14 cellular contexts compared by ENCODE assay signal in the genomic region with DNA sequence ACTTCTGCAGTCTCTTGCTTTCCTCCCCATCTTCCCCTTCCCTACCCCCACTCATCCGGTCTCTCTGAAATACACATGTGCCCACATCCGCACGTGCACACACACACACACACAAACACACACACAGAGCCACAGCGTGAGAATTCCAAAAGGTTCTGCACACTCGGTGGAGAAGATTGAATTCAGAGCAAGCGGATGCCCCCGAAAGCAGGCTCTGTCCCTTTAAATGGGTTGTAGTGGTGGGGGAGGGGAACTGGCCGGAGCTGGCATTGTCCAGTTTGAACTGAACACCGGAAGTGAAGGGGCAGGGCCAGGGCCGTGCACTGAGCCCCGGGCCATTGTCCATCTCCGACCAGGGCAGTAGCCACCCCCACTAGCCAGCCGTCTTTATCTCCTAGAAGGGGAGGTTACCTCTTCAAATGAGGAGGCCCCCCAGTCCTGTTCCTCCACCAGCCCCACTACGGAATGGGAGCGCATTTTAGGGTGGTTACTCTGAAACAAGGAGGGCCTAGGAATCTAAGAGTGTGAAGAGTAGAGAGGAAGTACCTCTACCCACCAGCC. TPM values are rescaled to one million over a fixed set of nuclear protein-coding genes. Genes with fewer than 3 reads are reported as not detected.
A peak's percentile ranks its signal among the peaks of the same experiment; 100 is the strongest.
DNase-seq lines count a peak whose midpoint lies in the region; ATAC-seq and TF ChIP-seq lines count a peak whose summit lies in the region.
"Had no signal": no experiment of that assay in that cellular context is flagged by ENCODE, and none has a peak within 500 bp of the region (broad histone marks: within the 10 kb centered on the region; RNA-seq: fewer than 3 reads in every experiment).

No MANE protein-coding gene starts in this region.

- ATAC-seq in psoas muscle: no peak
- ATAC-seq in activated CD4-positive, alpha-beta T cell treated with anti-CD3 and anti-CD28 coated beads for 36 hours: no peak

- H3K27me3 ChIP-seq in iPS-15b (ENCODE audit: control insufficient read depth, insufficient read depth, low read length): no peaks in the 10 kb centered on the region
- H3K27me3 ChIP-seq in thyroid gland: peaks cover 21% of the 10 kb centered on the region
- peaks cover 0 to 54% (median 31%) of the 10 kb centered on the region in 3 donors for H3K27me3 ChIP-seq in psoas muscle (ENCODE audit: insufficient read depth in 3 of 3, low read length in 2 of 3)

- no peak overlapping the region for H3K27ac Mint-ChIP-seq in activated CD4-positive, alpha-beta T cell treated with anti-CD3 and anti-CD28 coated beads for 36 hours
- H3K27ac Mint-ChIP-seq: activated T-cell treated with anti-CD3 and anti-CD28 coated beads, Interleukin-2, amount 50 U/mL, for 24 hours had no signal

- no peak overlapping the region for H3K4me3 Mint-ChIP-seq in activated CD4-positive, alpha-beta T cell treated with anti-CD3 and anti-CD28 coated beads for 36 hours
- H3K4me3 Mint-ChIP-seq: activated T-cell treated with anti-CD3 and anti-CD28 coated beads, Interleukin-2, amount 50 U/mL, for 24 hours had no signal

- peak overlapping the region; percentile 84 for H3K4me3 ChIP-seq in iPS-15b (ENCODE audit: low read depth, low read length)
- H3K4me3 ChIP-seq in thyroid gland (replicated peaks in 1 of 3): no peak overlapping the region
- no peak overlapping the region for H3K4me3 ChIP-seq in psoas muscle
- H3K4me3 ChIP-seq: BLaER1, pancreas had no signal

- intact Hi-C loops in thyroid gland (cut with DNase I) (no loop called here), psoas muscle (cut with DNase I) (no loop called here)
- intact Hi-C loops in activated CD4-positive, alpha-beta T cell treated with anti-CD3 and anti-CD28 coated beads for 36 hours (cut with DNase I, micrococcal nuclease): no loop called here

- DNase-seq in ELF-1 (ENCODE audit: low read depth, low spot score): peak; percentile 95
- DNase-seq in SK-N-DZ (ENCODE audit: low spot score): peak; percentile 14
- DNase-seq in thyroid gland: no peak
- no peak for DNase-seq in psoas muscle
- DNase-seq in SKM-1 treated with dmso at 0.1 percent for 144 hours (lab: John Stamatoyannopoulos, UW; ENCODE audit: unreplicated experiment): no peak
- no peak for DNase-seq in activated CD4-positive, alpha-beta T cell treated with anti-CD3 and anti-CD28 coated beads for 36 hours
- DNase-seq: NCI-H1694 had no signal

- H3K4me1 Mint-ChIP-seq in activated CD4-positive, alpha-beta T cell treated with anti-CD3 and anti-CD28 coated beads for 36 hours: peaks cover 20% of the 10 kb centered on the region

- CTCF ChIA-PET in activated CD4-positive, alpha-beta T cell treated with anti-CD3 and anti-CD28 coated beads for 36 hours (lab: Charles Lee): interaction anchor here (0.7 to 1.5 kb wide), 3 partner anchors 8 to 183 kb away, joined by 3 to 8 read pairs (median 3); no protein-coding TSS in a partner anchor

- peak overlapping the region; percentile 45 for H3K27ac ChIP-seq in 22Rv1
- H3K27ac ChIP-seq in thyroid gland: no peak overlapping the region
- no peak overlapping the region for H3K27ac ChIP-seq in psoas muscle
- H3K27ac ChIP-seq: BLaER1, pancreas had no signal

- no peak for TF ChIP-seq POLR2A in thyroid gland (IDR thresholded peaks at IDR 0.05)

- no peak for TF ChIP-seq CTCF in 22Rv1 (IDR thresholded peaks at IDR 0.05)
- no peak for TF ChIP-seq CTCF in thyroid gland (IDR thresholded peaks at IDR 0.05)
- no peak for TF ChIP-seq CTCF in psoas muscle (IDR thresholded peaks at IDR 0.05)

- H3K9me3 ChIP-seq in iPS-15b (ENCODE audit: control insufficient read depth, insufficient read depth, low read length): no peaks in the 10 kb centered on the region
- H3K9me3 ChIP-seq in thyroid gland: no peaks in the 10 kb centered on the region
- no peaks in the 10 kb centered on the region for H3K9me3 ChIP-seq in psoas muscle
- H3K9me3 ChIP-seq: pancreas had no signal

- no peaks in the 10 kb centered on the region for H3K36me3 Mint-ChIP-seq in activated CD4-positive, alpha-beta T cell treated with anti-CD3 and anti-CD28 coated beads for 36 hours (ENCODE audit: low read depth)

- H3K4me1 ChIP-seq in iPS-15b (ENCODE audit: control insufficient read depth, insufficient read depth, low read length) (peaks cover 9% of the 10 kb centered on the region), thyroid gland (no peaks in the 10 kb centered on the region), psoas muscle (no peaks in the 10 kb centered on the region)
- H3K4me1 ChIP-seq: BLaER1, pancreas had no signal

- H3K36me3 ChIP-seq in iPS-15b (ENCODE audit: control insufficient read depth, insufficient read depth, low read length) (peaks cover 20% of the 10 kb centered on the region), thyroid gland (no peaks in the 10 kb centered on the region), psoas muscle (ENCODE audit: insufficient read depth in 1 of 2, low read depth in 1 of 2) (no peaks in the 10 kb centered on the region)
- H3K36me3 ChIP-seq: BLaER1, pancreas had no signal

- POLR2A ChIA-PET in activated CD4-positive, alpha-beta T cell treated with anti-CD3 and anti-CD28 coated beads for 36 hours (lab: Charles Lee): no interaction called here

- H3K9me3 Mint-ChIP-seq in activated CD4-positive, alpha-beta T cell treated with anti-CD3 and anti-CD28 coated beads for 36 hours (ENCODE audit: low read depth): no peaks in the 10 kb centered on the region
- H3K9me3 Mint-ChIP-seq: activated T-cell treated with anti-CD3 and anti-CD28 coated beads, Interleukin-2, amount 50 U/mL, for 24 hours had no signal

- H3K27me3 Mint-ChIP-seq in activated CD4-positive, alpha-beta T cell treated with anti-CD3 and anti-CD28 coated beads for 36 hours: peaks cover 39% of the 10 kb centered on the region

- WGBS in thyroid gland, 2 donors: 3 to 4% methylated on average over 11 to 15 of the region's 15 CpGs
- WGBS in psoas muscle, 3 donors: 1 to 3% (median 2%) methylated on average over 15 of the region's 15 CpGs

- H3K9ac ChIP-seq in iPS-15b (ENCODE audit: low read depth, low read length): peak overlapping the region; percentile 85
- H3K9ac ChIP-seq: BLaER1 had no signal

RNA-seq across cellular contexts. Expression of a gene that starts 1.3 kb away (rescaled TPM):
- not detected in 2 replicates for polyA plus RNA-seq in SK-N-DZ (2014; cell fraction: cytosol; rRNA removed)
- 0.03 TPM in 1 of 2 replicates, not detected in the other for polyA plus RNA-seq in SK-N-DZ (2014; cell fraction: nucleus; rRNA removed)
- total RNA-seq in thyroid gland: not detected
- not detected for total RNA-seq in psoas muscle
- polyA plus RNA-seq in psoas muscle: not detected
- total RNA-seq in activated CD4-positive, alpha-beta T cell treated with anti-CD3 and anti-CD28 coated beads for 36 hours: not detected
- total RNA-seq: subcutaneous adipose tissue had no signal
- polyA plus RNA-seq: pancreas had no signal

RNA-seq across cellular contexts. Expression of a gene that starts 22.9 kb away (rescaled TPM):
- 27.6 and 29.4 TPM in 2 replicates for polyA plus RNA-seq in SK-N-DZ (2014; cell fraction: cytosol; rRNA removed)
- polyA plus RNA-seq in SK-N-DZ (2014; cell fraction: nucleus; rRNA removed): 16.9 and 21.7 TPM in 2 replicates
- total RNA-seq in thyroid gland (10 to 100 TPM; 36.5 to 66.7 (median 52.0) TPM), psoas muscle (10 to 100 TPM; 14.1 to 25.8 (median 21.4) TPM)
- 10 to 100 TPM; 15.8 to 40.6 (median 23.3) TPM for polyA plus RNA-seq in psoas muscle
- 10 to 100 TPM; 34.1 to 40.7 TPM for total RNA-seq in activated CD4-positive, alpha-beta T cell treated with anti-CD3 and anti-CD28 coated beads for 36 hours

RNA-seq across cellular contexts. Expression of a gene that starts 36.7 kb away (rescaled TPM):
- not detected in 2 replicates for polyA plus RNA-seq in SK-N-DZ (2014; cell fraction: cytosol; rRNA removed)
- polyA plus RNA-seq in SK-N-DZ (2014; cell fraction: nucleus; rRNA removed): not detected in 2 replicates
- total RNA-seq in thyroid gland: under 1 TPM in 1 of 4 donors, not detected in 3; 0.59 TPM
- not detected for total RNA-seq in psoas muscle
- under 1 TPM in 1 of 3 donors, not detected in 2; 0.06 TPM for polyA plus RNA-seq in psoas muscle
- total RNA-seq in activated CD4-positive, alpha-beta T cell treated with anti-CD3 and anti-CD28 coated beads for 36 hours: not detected
- total RNA-seq: subcutaneous adipose tissue had no signal

RNA-seq across cellular contexts. Expression of a gene that starts 55.3 kb away (rescaled TPM):
- not detected in 2 replicates for polyA plus RNA-seq in SK-N-DZ (2014; cell fraction: cytosol; rRNA removed)
- not detected in 2 replicates for polyA plus RNA-seq in SK-N-DZ (2014; cell fraction: nucleus; rRNA removed)
- not detected for total RNA-seq in thyroid gland
- total RNA-seq in psoas muscle: 1 to 10 TPM in 1 of 4 donors, under 1 TPM in 1, not detected in 2; 0.56 to 2.9 TPM
- polyA plus RNA-seq in psoas muscle: under 1 TPM in 1 of 3 donors, not detected in 2; 0.01 TPM
- 1 to 10 TPM; 1.5 to 1.6 TPM for total RNA-seq in activated CD4-positive, alpha-beta T cell treated with anti-CD3 and anti-CD28 coated beads for 36 hours
- total RNA-seq: left cardiac atrium, subcutaneous adipose tissue had no signal

Comparison
In these comparisons a context has a peak if more than half of its experiments do, and no peak if none do; other contexts are left out.
1. DNase-seq: peak in ELF-1 (single experiment) and SK-N-DZ (single experiment); none in thyroid gland (0 of 2), psoas muscle (0 of 2), SKM-1 treated with dmso at 0.1 percent for 144 hours (single experiment) and activated CD4-positive, alpha-beta T cell treated with anti-CD3 and anti-CD28 coated beads for 36 hours (single experiment).